Comparison of ENCODE assay signal across 9 cellular contexts in genomic region chr9:96437454-96437853, GRCh38.
"Had no signal": no experiment of that assay in that cellular context is flagged by ENCODE, and none has a peak within 500 bp of the region (broad histone marks: within the 10 kb centered on the region; RNA-seq: fewer than 3 reads in every experiment).

No MANE protein-coding gene starts in this region.

- H3K9me3 Mint-ChIP-seq: HFFc6, IgD-negative memory B cell had no signal

- H3K36me3 Mint-ChIP-seq: IgD-negative memory B cell had no signal

- H3K27ac Mint-ChIP-seq: HFFc6 had no signal

- H3K4me3 Mint-ChIP-seq: HFFc6 had no signal

- FAIRE-seq: HTR-8/SVneo had no signal

- H2AFZ ChIP-seq: GM23248 had no signal

- DNase-seq: GM23248, GOT3, H7, HFFc6, KG1 had no signal

- H3K4me1 Mint-ChIP-seq: IgD-negative memory B cell had no signal

- H3K4me1 ChIP-seq: HAP-1 had no signal

- H3K9me3 ChIP-seq: HAP-1 had no signal

- H3K27ac ChIP-seq: GM23248 had no signal

- H3K4me3 ChIP-seq: GM23248, HAP-1 had no signal

- ATAC-seq: HCT116 had no signal

- H3K36me3 ChIP-seq: HAP-1 had no signal

- H3K9ac ChIP-seq: GM23248 had no signal
